In genomic region chr10:43322321-43322720, GRCh38 we compare ENCODE assay signal across 8 cellular contexts. TPM values are rescaled to one million over a fixed set of nuclear protein-coding genes. Genes with fewer than 3 reads are reported as not detected.
DNase-seq lines count a peak whose midpoint lies in the region; ATAC-seq and TF ChIP-seq lines count a peak whose summit lies in the region.

No MANE protein-coding gene starts in this region.

- DNase-seq in activated T-cell treated with anti-CD3 and anti-CD28 coated beads, Interleukin-2, amount 50 U/mL, for 4 hours: no peak
- DNase-seq in activated T-cell treated with anti-CD3 and anti-CD28 coated beads, Interleukin-2, amount 50 U/mL, for 1 hour: no peak
- no peak for DNase-seq in naive B cell
- peak; percentile 69 for DNase-seq in transverse colon

- no peak for TF ChIP-seq POLR2A in transverse colon (IDR thresholded peaks at IDR 0.05)

- no peak for TF ChIP-seq CTCF in transverse colon (IDR thresholded peaks at IDR 0.05)

- H3K36me3 ChIP-seq in esophagus (ENCODE audit: control insufficient read depth in 2 of 2, insufficient read depth in 2 of 2, low read length in 1 of 2) (no peaks in the 10 kb centered on the region), transverse colon (no peaks in the 10 kb centered on the region)

- no peak overlapping the region for H3K27ac ChIP-seq in esophagus (ENCODE audit: low read depth in 2 of 2, low read length in 1 of 2)
- H3K27ac ChIP-seq in transverse colon: peak overlapping the region; percentile 17 to 83 (median 66)

- H3K9me3 ChIP-seq in esophagus (ENCODE audit: control insufficient read depth in 2 of 2, insufficient read depth in 1 of 2, low read depth in 1 of 2, low read length in 1 of 2) (no peaks in the 10 kb centered on the region), transverse colon (no peaks in the 10 kb centered on the region)

- in situ Hi-C loops in transverse colon (cut with MboI; ENCODE audit: low pct_ligation_motif_present in 1 of 4, low pct_unique_long_range_greater_than_20kb in 1 of 4, low sequenced_read_pairs in 3 of 4): no loop called here

- H3K4me1 ChIP-seq in esophagus (ENCODE audit: control insufficient read depth in 2 of 2, insufficient read depth in 2 of 2, low read length in 1 of 2) (peaks cover 0 to 2% of the 10 kb centered on the region in 2 donors), transverse colon (peaks cover 0 to 22% (median 10%) of the 10 kb centered on the region in 4 donors)

- peaks cover 2% of the 10 kb centered on the region for H3K27me3 Mint-ChIP-seq in activated T-cell treated with anti-CD3 and anti-CD28 coated beads, Interleukin-2, amount 50 U/mL, for 4 hours (ENCODE audit: low read depth)
- H3K27me3 Mint-ChIP-seq in naive B cell: peaks cover 18 to 54% (median 43%) of the 10 kb centered on the region in 3 donors

- H3K4me1 Mint-ChIP-seq in activated T-cell treated with anti-CD3 and anti-CD28 coated beads, Interleukin-2, amount 50 U/mL, for 4 hours (ENCODE audit: low read depth): peaks cover 12% of the 10 kb centered on the region
- H3K4me1 Mint-ChIP-seq in naive B cell: peaks cover 9 to 21% (median 14%) of the 10 kb centered on the region in 3 donors

- peak overlapping the region in 2 of 6 donors; percentile 54 to 70 for H3K27ac Mint-ChIP-seq in naive B cell

- peak overlapping the region; percentile 26 for H3K4me3 Mint-ChIP-seq in activated T-cell treated with anti-CD3 and anti-CD28 coated beads, Interleukin-2, amount 50 U/mL, for 4 hours
- H3K4me3 Mint-ChIP-seq in naive B cell: peak overlapping the region in 7 of 8 donors; percentile 34 to 76 (median 62)

- no peak for ATAC-seq in activated T-cell treated with anti-CD3 and anti-CD28 coated beads, Interleukin-2, amount 50 U/mL, for 4 hours
- ATAC-seq in naive B cell (ENCODE audit: low read depth in 2 of 2): no peak
- no peak for ATAC-seq in HG03280 (IDR thresholded peaks at IDR 0.05; ENCODE audit: unreplicated experiment)
- no peak for ATAC-seq in GM18868 (IDR thresholded peaks at IDR 0.05; ENCODE audit: unreplicated experiment)
- ATAC-seq in GM18858 (IDR thresholded peaks at IDR 0.05; ENCODE audit: unreplicated experiment): no peak

- H3K9me3 Mint-ChIP-seq in activated T-cell treated with anti-CD3 and anti-CD28 coated beads, Interleukin-2, amount 50 U/mL, for 4 hours: no peaks in the 10 kb centered on the region
- no peaks in the 10 kb centered on the region for H3K9me3 Mint-ChIP-seq in naive B cell

- H3K4me3 ChIP-seq in esophagus (ENCODE audit: low read depth in 1 of 2, low read length in 2 of 2) (peak overlapping the region; percentile 12), transverse colon (peak overlapping the region in 3 of 4 donors; percentile 9 to 45 (median 25))

- H3K27me3 ChIP-seq in esophagus (ENCODE audit: control insufficient read depth in 1 of 2, insufficient read depth in 2 of 2, low read length in 2 of 2): no peaks in the 10 kb centered on the region
- no peaks in the 10 kb centered on the region for H3K27me3 ChIP-seq in transverse colon

- intact Hi-C loops in transverse colon (cut with DNase I; ENCODE audit: low total_unique reads): no loop called here

- no peak for TF ChIP-seq EP300 in transverse colon (IDR thresholded peaks at IDR 0.05; ENCODE audit: low read depth)

- WGBS in esophagus, 2 donors: 32 to 33% methylated on average over 13 of the region's 13 CpGs
- WGBS in transverse colon (ENCODE audit: low coverage in 1 of 2), 2 donors: 24 to 36% methylated on average over 11 to 13 of the region's 13 CpGs

- no peaks in the 10 kb centered on the region for H3K36me3 Mint-ChIP-seq in activated T-cell treated with anti-CD3 and anti-CD28 coated beads, Interleukin-2, amount 50 U/mL, for 4 hours (ENCODE audit: insufficient read depth)
- H3K36me3 Mint-ChIP-seq in naive B cell: no peaks in the 10 kb centered on the region

RNA-seq across cellular contexts. Expression of gene FXYD4, which starts 49.1 kb away (rescaled TPM):
- not detected for total RNA-seq in activated T-cell treated with anti-CD3 and anti-CD28 coated beads, Interleukin-2, amount 50 U/mL, for 4 hours
- not detected for polyA plus RNA-seq in esophagus
- not detected for polyA plus RNA-seq in naive B cell (ENCODE audit: low read depth in 6 of 6)
- not detected for total RNA-seq in transverse colon

RNA-seq across cellular contexts. Expression of gene RASGEF1A, which starts 55.5 kb away (rescaled TPM):
- under 1 TPM; 0.29 to 0.60 (median 0.38) TPM for total RNA-seq in activated T-cell treated with anti-CD3 and anti-CD28 coated beads, Interleukin-2, amount 50 U/mL, for 4 hours
- polyA plus RNA-seq in esophagus (under 1 TPM; 0.18 to 0.95 TPM), naive B cell (ENCODE audit: low read depth in 6 of 6) (under 1 TPM in 5 of 6 donors, not detected in 1; 0.21 to 0.73 (median 0.37) TPM)
- 1 to 10 TPM in 1 of 4 donors, under 1 TPM in 1, not detected in 2; 0.41 to 2.5 TPM for total RNA-seq in transverse colon

Comparison
In these comparisons a context has a peak if more than half of its experiments do, and no peak if none do; other contexts are left out.
1. H3K27ac ChIP-seq: peak in transverse colon (4 of 4); none in esophagus (0 of 2).